9 cellular contexts compared by ENCODE assay signal in the genomic region with DNA sequence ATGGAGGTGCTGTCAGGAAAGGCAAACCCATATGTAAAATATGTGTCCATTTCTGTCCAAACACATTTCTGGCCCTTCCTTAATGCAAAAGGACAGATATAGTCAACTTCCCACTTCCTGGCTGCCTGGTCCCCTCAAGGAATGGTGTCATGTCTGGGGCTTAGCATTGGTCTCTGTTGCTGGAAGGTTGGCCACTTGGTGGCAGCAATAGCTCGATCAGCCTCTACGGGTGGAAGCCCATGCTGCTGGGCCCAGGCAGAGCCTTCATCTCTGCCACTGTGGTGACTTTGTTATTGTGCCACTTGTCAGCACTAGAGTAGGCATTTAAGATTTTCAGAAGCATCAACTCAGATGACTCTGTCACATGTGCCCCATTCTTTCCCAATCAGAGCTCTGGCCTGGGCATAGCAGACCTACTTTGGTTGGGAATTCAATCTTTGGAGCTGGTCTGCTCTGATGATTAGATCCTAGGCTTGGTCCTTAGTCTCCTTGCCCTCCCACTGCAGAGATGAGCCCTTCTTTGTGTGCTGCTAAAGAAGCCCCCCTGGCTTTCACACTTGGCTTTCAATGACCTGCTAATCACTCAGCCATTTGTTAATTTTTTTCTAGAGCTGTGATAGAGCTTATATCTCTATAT. TPM values are rescaled to one million over a fixed set of nuclear protein-coding genes. Genes with fewer than 3 reads are reported as not detected.
A peak's percentile ranks its signal among the peaks of the same experiment; 100 is the strongest.
DNase-seq lines count a peak whose midpoint lies in the region; ATAC-seq and TF ChIP-seq lines count a peak whose summit lies in the region.
"Had no signal": no experiment of that assay in that cellular context is flagged by ENCODE, and none has a peak within 500 bp of the region (broad histone marks: within the 10 kb centered on the region; RNA-seq: fewer than 3 reads in every experiment).

No MANE protein-coding gene starts in this region.

- H3K36me3 Mint-ChIP-seq in GM23338 (ENCODE audit: low read depth) (0 out of 3 replicates have a peak, but pooled peaks cover 4% of the 10 kb centered on the region), T-helper 17 cell (ENCODE audit: low read depth) (no peaks in the 10 kb centered on the region)
- no peaks in the 10 kb centered on the region for H3K36me3 Mint-ChIP-seq in central memory CD8-positive, alpha-beta T cell (ENCODE audit: insufficient read depth)

- H3K27me3 ChIP-seq in DOHH2 (ENCODE audit: control insufficient read depth, low read length): 0 out of 2 replicates have a peak, but pooled peaks cover 4% of the 10 kb centered on the region
- no peaks in the 10 kb centered on the region for H3K27me3 ChIP-seq in GM23338 (ENCODE audit: insufficient read depth)
- no peaks in the 10 kb centered on the region for H3K27me3 ChIP-seq in kidney epithelial cell (ENCODE audit: control insufficient read depth, insufficient read depth, low read length)

- H3K27me3 Mint-ChIP-seq in GM23338 (ENCODE audit: insufficient read depth, low read depth, poor library complexity): peaks cover 2% of the 10 kb centered on the region
- H3K27me3 Mint-ChIP-seq in T-helper 17 cell: peaks cover 12% of the 10 kb centered on the region
- peaks cover 9% of the 10 kb centered on the region for H3K27me3 Mint-ChIP-seq in central memory CD8-positive, alpha-beta T cell
- H3K27me3 Mint-ChIP-seq: stimulated activated naive CD8-positive, alpha-beta T cell treated with anti-CD3 and anti-CD28 coated beads, Interleukin-15, Interleukin-2, amounts not matched to agents 100 ng/mL and 50 ng/mL, for 24 hours had no signal

- H3K4me1 ChIP-seq in DOHH2 (ENCODE audit: control insufficient read depth, low read length): no peaks in the 10 kb centered on the region
- H3K4me1 ChIP-seq in GM23338 (ENCODE audit: insufficient read depth): no peaks in the 10 kb centered on the region

- H3K27ac Mint-ChIP-seq in GM23338: no peak overlapping the region
- H3K27ac Mint-ChIP-seq in T-helper 17 cell: no peak overlapping the region
- no peak overlapping the region for H3K27ac Mint-ChIP-seq in central memory CD8-positive, alpha-beta T cell (ENCODE audit: low read depth)
- H3K27ac Mint-ChIP-seq: stimulated activated naive CD8-positive, alpha-beta T cell treated with anti-CD3 and anti-CD28 coated beads, Interleukin-15, Interleukin-2, amounts not matched to agents 100 ng/mL and 50 ng/mL, for 24 hours had no signal

- H3K4me3 ChIP-seq in DOHH2 (ENCODE audit: low read length): no peak overlapping the region
- no peak overlapping the region for H3K4me3 ChIP-seq in GM23338
- H3K4me3 ChIP-seq in NB4 (ENCODE audit: low read depth, low read length): no peak overlapping the region
- no peak overlapping the region for H3K4me3 ChIP-seq in kidney epithelial cell (ENCODE audit: low read depth, low read length)

- H3K36me3 ChIP-seq in DOHH2 (ENCODE audit: control insufficient read depth, low read length): no peaks in the 10 kb centered on the region
- H3K36me3 ChIP-seq in GM23338 (ENCODE audit: insufficient read depth): no peaks in the 10 kb centered on the region
- H3K36me3 ChIP-seq in kidney epithelial cell (ENCODE audit: control insufficient read depth, insufficient read depth, low read length): no peaks in the 10 kb centered on the region

- ATAC-seq in GM23338 (peak; percentile 100), T-helper 17 cell (peak; percentile 74), GM21381 (IDR thresholded peaks at IDR 0.05; ENCODE audit: unreplicated experiment) (no peak)
- ATAC-seq in central memory CD8-positive, alpha-beta T cell (replicated peaks; ENCODE audit: extremely low read depth, poor library complexity, severe bottlenecking): peak; percentile 83

- H3F3A ChIP-seq in DOHH2 (ENCODE audit: control insufficient read depth, insufficient read depth) (no peaks in the 10 kb centered on the region), GM23338 (replicated peaks; ENCODE audit: low read depth) (no peaks in the 10 kb centered on the region)

- H3K27ac ChIP-seq in DOHH2 (ENCODE audit: low read depth, low read length): no peak overlapping the region
- no peak overlapping the region for H3K27ac ChIP-seq in GM23338 (ENCODE audit: low read depth)

- no peaks in the 10 kb centered on the region for H3K4me1 Mint-ChIP-seq in GM23338
- H3K4me1 Mint-ChIP-seq in T-helper 17 cell: peaks cover 5% of the 10 kb centered on the region
- no peaks in the 10 kb centered on the region for H3K4me1 Mint-ChIP-seq in central memory CD8-positive, alpha-beta T cell

- H4K20me1 ChIP-seq in DOHH2 (ENCODE audit: control insufficient read depth, insufficient read depth, low read depth, low read length) (no peaks in the 10 kb centered on the region), GM23338 (replicated peaks; ENCODE audit: insufficient read depth) (no peaks in the 10 kb centered on the region)

- H3K79me2 ChIP-seq in DOHH2 (ENCODE audit: control insufficient read depth, low read length) (no peaks in the 10 kb centered on the region), GM23338 (replicated peaks; ENCODE audit: insufficient read depth) (no peaks in the 10 kb centered on the region)

- no peak overlapping the region for H3K4me2 ChIP-seq in DOHH2 (ENCODE audit: low read length)
- no peak overlapping the region for H3K4me2 ChIP-seq in GM23338

- H3K4me3 Mint-ChIP-seq in GM23338: no peak overlapping the region
- no peak overlapping the region for H3K4me3 Mint-ChIP-seq in T-helper 17 cell
- no peak overlapping the region for H3K4me3 Mint-ChIP-seq in central memory CD8-positive, alpha-beta T cell
- H3K4me3 Mint-ChIP-seq: stimulated activated naive CD8-positive, alpha-beta T cell treated with anti-CD3 and anti-CD28 coated beads, Interleukin-15, Interleukin-2, amounts not matched to agents 100 ng/mL and 50 ng/mL, for 24 hours had no signal

- H2AFZ ChIP-seq in GM23338: peak overlapping the region; percentile 83

- H3K9me3 ChIP-seq in DOHH2 (ENCODE audit: control insufficient read depth, insufficient read depth, low read length) (no peaks in the 10 kb centered on the region), T-helper 17 cell (ENCODE audit: control insufficient read depth, low read length, poor library complexity, severe bottlenecking) (no peaks in the 10 kb centered on the region)

- DNase-seq in GM23338 (ENCODE audit: low spot score) (peak; percentile 86), NB4 (ENCODE audit: low read depth) (peak; percentile 62), T-helper 17 cell (peak in 1 of 3 donors; percentile 15), kidney epithelial cell (ENCODE audit: low read depth) (no peak)
- DNase-seq in central memory CD8-positive, alpha-beta T cell (ENCODE audit: low spot score in 2 of 2): peak in 1 of 2 donors; percentile 19
- DNase-seq in stimulated activated CD4-positive, alpha-beta T cell treated with anti-CD3 and anti-CD28 coated beads, Interleukin-4, amount 100 ng/mL, for 24 hours: peak; percentile 37

- H3K9me2 ChIP-seq in DOHH2 (replicated peaks; ENCODE audit: control insufficient read depth, low read length) (no peaks in the 10 kb centered on the region), GM23338 (ENCODE audit: insufficient read depth) (no peaks in the 10 kb centered on the region)

- no peak for TF ChIP-seq POLR2A in NB4 (IDR thresholded peaks at IDR 0.05; ENCODE audit: extremely low read depth, insufficient read length)

- peaks cover 8% of the 10 kb centered on the region for H3K9me3 Mint-ChIP-seq in GM23338
- H3K9me3 Mint-ChIP-seq in central memory CD8-positive, alpha-beta T cell: no peaks in the 10 kb centered on the region
- H3K9me3 Mint-ChIP-seq: stimulated activated naive CD8-positive, alpha-beta T cell treated with anti-CD3 and anti-CD28 coated beads, Interleukin-15, Interleukin-2, amounts not matched to agents 100 ng/mL and 50 ng/mL, for 24 hours had no signal

- TF ChIP-seq CTCF in DOHH2 (IDR thresholded peaks at IDR 0.05; ENCODE audit: low read depth, low read length, poor library complexity, severe bottlenecking) (peak; percentile 75), GM23338 (conservative IDR thresholded peaks at IDR 0.05; ENCODE audit: low read depth in 2 of 2) (peak; percentile 85 to 99), NB4 (IDR thresholded peaks at IDR 0.05; ENCODE audit: low read depth, low read length) (peak; percentile 74), kidney epithelial cell (IDR thresholded peaks at IDR 0.05; ENCODE audit: insufficient read depth, low read length, poor library complexity, severe bottlenecking) (peak; percentile 63)

TF ChIP-seq in GM23338, 12 proteins besides CTCF, POLR2A, EP300 and RAD21 (continues in another document):
- TF ChIP-seq POLR2AphosphoS5 (IDR thresholded peaks at IDR 0.05; ENCODE audit: low read depth) (no peak), EZH2phosphoT487 (IDR thresholded peaks at IDR 0.05; ENCODE audit: unreplicated experiment) (no peak)

RNA-seq across cellular contexts. Expression of a gene that starts 51.0 kb away (rescaled TPM):
- 20.1 and 25.9 TPM in 2 replicates for total RNA-seq in GM23338 (2014; rRNA removed; shearing (Covaris generic))
- polyA plus RNA-seq in GM23338 (2016; fragmentation: Nextera tagmentation; extraction: Ambion mirVana): 6.6 and 6.7 TPM in 2 replicates
- total RNA-seq in T-helper 17 cell (not detected), kidney epithelial cell (0.41 and 0.67 TPM in 2 replicates)

RNA-seq across cellular contexts. Expression of a gene that starts 58.5 kb away (rescaled TPM):
- total RNA-seq in GM23338 (2014; rRNA removed; shearing (Covaris generic)): 123 and 135 TPM in 2 replicates
- 93.7 and 113 TPM in 2 replicates for polyA plus RNA-seq in GM23338 (2016; fragmentation: Nextera tagmentation; extraction: Ambion mirVana)
- 100 to 1,000 TPM in 1 of 2 donors, 10 to 100 TPM in 1; 91.7 to 105 TPM for total RNA-seq in T-helper 17 cell
- total RNA-seq in kidney epithelial cell: 63.8 and 75.0 TPM in 2 replicates

Comparison
In these comparisons a context has a peak if more than half of its experiments do, and no peak if none do; other contexts are left out.
1. RNA of a gene that starts 51.0 kb away (total RNA-seq): 20.1 to 25.9 TPM in GM23338; 0.41 to 0.67 TPM in kidney epithelial cell and not detected in T-helper 17 cell; every median in the first group is over 10 times any median in the second.
2. Peak in every context shown above with its lines, with median percentiles within 50 percentile points of each other: CTCF ChIP-seq.